In the genomic region with DNA sequence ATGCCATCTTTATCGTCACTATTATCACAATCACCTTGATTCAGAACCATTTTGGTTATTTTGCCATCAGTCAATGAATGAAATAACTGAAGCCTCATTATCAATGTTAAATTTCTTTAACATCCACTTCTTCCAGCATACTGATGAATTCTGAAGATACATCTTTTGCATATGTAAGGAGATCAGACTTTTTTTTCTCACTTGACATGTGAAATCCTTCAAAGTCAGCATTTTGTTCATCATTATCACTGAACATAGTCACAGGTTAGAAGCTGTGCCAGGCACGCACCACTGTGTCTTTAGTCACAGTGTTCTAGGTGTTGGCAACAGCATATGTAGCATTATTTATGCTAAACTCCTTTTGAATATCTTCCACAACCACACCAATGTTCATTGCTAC, we compare ENCODE assay signal across 24 cellular contexts.
"Had no signal": no experiment of that assay in that cellular context is flagged by ENCODE, and none has a peak within 500 bp of the region (broad histone marks: within the 10 kb centered on the region; RNA-seq: fewer than 3 reads in every experiment).

No MANE protein-coding gene starts in this region.

- H3K27ac ChIP-seq: pancreas, stomach, transverse colon, VCaP had no signal

- DNase-seq: activated CD4-positive, alpha-beta T cell treated with anti-CD3 and anti-CD28 coated beads, Interleukin-2, amount 10 ng/mL, durations not matched to agents 7 days and 5 days; activated CD8-positive, alpha-beta T cell treated with anti-CD3 and anti-CD28 coated beads, Interleukin-2, amount 10 ng/mL, durations not matched to agents 7 days and 5 days; activated gamma-delta T cell treated with Interleukin-2 at 50 U/mL for 16 hours; effector memory CD4-positive, alpha-beta T cell; heart left ventricle; islet precursor cell; left cardiac atrium; mucosa of descending colon; naive B cell; pancreas; small intestine; stimulated activated CD4-positive, alpha-beta T cell treated with anti-CD3 and anti-CD28 coated beads, Interleukin-15, amount 100 ng/mL, for 24 hours; stomach; T-helper 2 cell; transverse colon had no signal

- H3K4me1 ChIP-seq: pancreas had no signal

- H3K4me3 ChIP-seq: heart left ventricle, mucosa of descending colon, pancreas, stomach, transverse colon had no signal

- H3K27me3 Mint-ChIP-seq: activated CD4-positive, alpha-beta T cell treated with anti-CD3 and anti-CD28 coated beads, Interleukin-2, amount 10 ng/mL, durations not matched to agents 7 days and 5 days; activated naive CD4-positive, alpha-beta T cell treated with anti-CD3 and anti-CD28 coated beads, Interleukin-2, amount 50 U/mL, for 24 hours; central memory CD8-positive, alpha-beta T cell; memory B cell; naive B cell; stimulated activated memory B cell treated with anti-CD40 and anti-IgM and Interleukin-4, amounts not matched to agents 10 μg/mL and 1 μg/mL and 100 μg/mL, for 72 hours had no signal

- FAIRE-seq: colon, endothelial cell of umbilical vein, pancreas, small intestine, urothelium cell line had no signal

- H3K9me3 ChIP-seq: heart left ventricle, mucosa of descending colon, pancreas, stomach, transverse colon had no signal

- H3K36me3 ChIP-seq: heart left ventricle, pancreas, stomach, transverse colon had no signal

- H3K36me3 Mint-ChIP-seq: stimulated activated memory B cell treated with anti-CD40 and anti-IgM and Interleukin-4, amounts not matched to agents 10 μg/mL and 1 μg/mL and 100 μg/mL, for 72 hours had no signal

- H3K4me3 Mint-ChIP-seq: activated CD4-positive, alpha-beta T cell treated with anti-CD3 and anti-CD28 coated beads, Interleukin-2, amount 10 ng/mL, durations not matched to agents 7 days and 5 days; activated CD8-positive, alpha-beta T cell treated with anti-CD3 and anti-CD28 coated beads, Interleukin-2, amount 10 ng/mL, durations not matched to agents 7 days and 5 days; activated naive CD4-positive, alpha-beta T cell treated with anti-CD3 and anti-CD28 coated beads, Interleukin-2, amount 50 U/mL, for 24 hours; central memory CD8-positive, alpha-beta T cell; memory B cell; naive B cell; neural crest cell; stimulated activated memory B cell treated with anti-CD40 and anti-IgM and Interleukin-4, amounts not matched to agents 10 μg/mL and 1 μg/mL and 100 μg/mL, for 72 hours had no signal

- H3K27me3 ChIP-seq: heart left ventricle, pancreas, stomach, transverse colon had no signal

- H3K27ac Mint-ChIP-seq: activated CD4-positive, alpha-beta T cell treated with anti-CD3 and anti-CD28 coated beads, Interleukin-2, amount 10 ng/mL, durations not matched to agents 7 days and 5 days; activated CD8-positive, alpha-beta T cell treated with anti-CD3 and anti-CD28 coated beads, Interleukin-2, amount 10 ng/mL, durations not matched to agents 7 days and 5 days; activated naive CD4-positive, alpha-beta T cell treated with anti-CD3 and anti-CD28 coated beads, Interleukin-2, amount 50 U/mL, for 24 hours; memory B cell; naive B cell; stimulated activated memory B cell treated with anti-CD40 and anti-IgM and Interleukin-4, amounts not matched to agents 10 μg/mL and 1 μg/mL and 100 μg/mL, for 72 hours had no signal

- H3K9me3 Mint-ChIP-seq: activated CD4-positive, alpha-beta T cell treated with anti-CD3 and anti-CD28 coated beads, Interleukin-2, amount 10 ng/mL, durations not matched to agents 7 days and 5 days; activated naive CD4-positive, alpha-beta T cell treated with anti-CD3 and anti-CD28 coated beads, Interleukin-2, amount 50 U/mL, for 24 hours; central memory CD8-positive, alpha-beta T cell; memory B cell; naive B cell; neural crest cell; stimulated activated memory B cell treated with anti-CD40 and anti-IgM and Interleukin-4, amounts not matched to agents 10 μg/mL and 1 μg/mL and 100 μg/mL, for 72 hours had no signal

- H3K4me1 Mint-ChIP-seq: activated CD4-positive, alpha-beta T cell treated with anti-CD3 and anti-CD28 coated beads, Interleukin-2, amount 10 ng/mL, durations not matched to agents 7 days and 5 days; central memory CD8-positive, alpha-beta T cell; memory B cell; naive B cell; neural crest cell; stimulated activated memory B cell treated with anti-CD40 and anti-IgM and Interleukin-4, amounts not matched to agents 10 μg/mL and 1 μg/mL and 100 μg/mL, for 72 hours had no signal
